ENCODE assay signal across 1 cellular context in the genomic region with DNA sequence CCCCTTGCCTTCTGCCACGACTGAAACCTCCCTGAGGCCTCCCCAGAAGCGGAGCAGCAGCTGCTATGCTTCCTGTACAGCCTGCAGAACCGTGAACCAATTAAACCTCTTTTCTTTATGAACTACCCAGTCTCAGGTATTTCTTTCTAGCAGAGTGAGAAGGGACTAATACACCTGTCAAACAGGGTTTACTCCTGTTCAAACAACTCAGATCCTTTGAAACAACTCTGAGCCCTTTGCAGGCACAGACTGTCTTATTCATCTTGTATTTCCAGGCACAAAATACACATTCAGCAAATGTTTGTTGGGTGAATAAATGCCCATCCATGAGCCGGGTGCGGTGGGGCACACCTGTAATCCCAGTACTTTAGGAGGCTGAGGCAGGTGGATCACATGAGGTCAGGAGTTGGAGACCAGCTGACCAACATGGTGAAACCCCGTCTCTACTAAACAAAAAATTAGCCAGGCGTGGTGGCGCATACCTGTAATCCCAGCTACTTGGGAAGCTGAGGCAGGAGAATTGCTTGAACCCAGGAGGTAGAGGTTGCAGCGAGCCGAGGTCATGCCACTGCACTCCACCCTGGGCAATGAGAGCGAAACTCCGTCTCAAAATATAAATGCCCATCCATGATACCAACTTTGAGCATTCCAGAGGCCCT.
TF ChIP-seq lines count a peak whose summit lies in the region.

No MANE protein-coding gene starts in this region.

TF ChIP-seq in K562, 482 proteins besides CTCF, POLR2A, EP300 and RAD21:
- TF ChIP-seq ZNF766 (CRISPR knock-in tag; conservative IDR thresholded peaks at IDR 0.05): 0 out of 2 replicates have a peak, but pooled peaks have one; percentile 32
